Comparison of ENCODE assay signal across 7 cellular contexts in genomic region chr1:56644941-56645662, GRCh38. TPM values are rescaled to one million over a fixed set of nuclear protein-coding genes. Genes with fewer than 3 reads are reported as not detected.
DNase-seq lines count a peak whose midpoint lies in the region; ATAC-seq and TF ChIP-seq lines count a peak whose summit lies in the region.

Gene PRKAA2, plus strand, starts transcription at chr1:56645314. Its CDS starts 74 bp downstream, at chr1:56645388.

- H3K27ac Mint-ChIP-seq in WTC11: peak within 1 kb of the TSS; percentile 13
- H3K27ac Mint-ChIP-seq in nephron: peak within 1 kb of the TSS; percentile 79 to 91 (median 87)

- POLR2A ChIA-PET in WTC11 (lab: Charles Lee): interaction anchor here (0.6 kb wide), 1 partner anchor 192 kb away, joined by 6 read pairs; no protein-coding TSS in a partner anchor

- H3K4me3 Mint-ChIP-seq in WTC11 (peak within 1 kb of the TSS; percentile 88), nephron (peak within 1 kb of the TSS; percentile 92 to 95 (median 92))

- H3K9me3 Mint-ChIP-seq in WTC11 (no peaks in the 10 kb centered on the region), nephron (no peaks in the 10 kb centered on the region)

- peak within 1 kb of the TSS; percentile 3; the same call in 1 of the 2 replicates for H3K4me3 ChIP-seq in GM06990 (replicated peaks; ENCODE audit: low read depth, low read length)

- peaks cover 23% of the 10 kb centered on the region for H3K4me1 Mint-ChIP-seq in WTC11
- peaks cover 24% of the 10 kb centered on the region for H3K4me1 Mint-ChIP-seq in nephron

- no peaks in the 10 kb centered on the region for H3K36me3 Mint-ChIP-seq in WTC11
- no peaks in the 10 kb centered on the region for H3K36me3 Mint-ChIP-seq in nephron (ENCODE audit: low read depth)

- no peaks in the 10 kb centered on the region for H3K4me1 ChIP-seq in foreskin keratinocyte

- CTCF ChIA-PET in WTC11 (lab: Charles Lee): interaction anchor here (0.5 to 1.1 kb wide), 3 partner anchors 176 to 472 kb away, joined by 3 to 5 read pairs (median 3); no protein-coding TSS in a partner anchor

- DNase-seq in GM06990 (ENCODE audit: extremely low read depth, insufficient read length) (peak; percentile 8), HT1080 (ENCODE audit: low read depth) (peak; percentile 16), WTC11 (ENCODE audit: low spot score) (peak; percentile 66), foreskin keratinocyte (no peak)

- H3K27me3 Mint-ChIP-seq in WTC11 (ENCODE audit: low read depth) (peaks cover 42% of the 10 kb centered on the region), nephron (ENCODE audit: low read depth) (peaks cover 15% of the 10 kb centered on the region)

- H3K27me3 ChIP-seq in GM06990 (replicated peaks; ENCODE audit: control insufficient read depth, insufficient read depth, low read length) (peaks cover 3% of the 10 kb centered on the region; the same call in 1 of the 2 replicates), foreskin keratinocyte (peaks cover 40% of the 10 kb centered on the region)

- no peak for TF ChIP-seq CTCF in GM06990 (IDR thresholded peaks at IDR 0.05; ENCODE audit: insufficient read depth, low read length, poor library complexity, severe bottlenecking)
- TF ChIP-seq CTCF in WTC11 (IDR thresholded peaks at IDR 0.05): no peak
- no peak for TF ChIP-seq CTCF in foreskin keratinocyte (conservative IDR thresholded peaks at IDR 0.05)
- no peak for TF ChIP-seq CTCF in nephron (IDR thresholded peaks at IDR 0.05; ENCODE audit: unreplicated experiment in 3 of 3)

- no peak within 1 kb of the TSS for H3K27ac ChIP-seq in foreskin keratinocyte

- ATAC-seq in WTC11 (peak; percentile 85), foreskin keratinocyte (peak; percentile 79), GM21619 (IDR thresholded peaks at IDR 0.05; ENCODE audit: unreplicated experiment) (no peak), GM19452 (IDR thresholded peaks at IDR 0.05; ENCODE audit: unreplicated experiment) (no peak)

- H3K36me3 ChIP-seq in GM06990 (ENCODE audit: control insufficient read depth, insufficient read depth, low read length): no peaks in the 10 kb centered on the region

TF ChIP-seq in WTC11, 78 proteins besides CTCF, POLR2A, EP300 and RAD21:
- 0 out of 2 replicates have a peak, but pooled peaks have one; percentile 97 for TF ChIP-seq KAT7 (CRISPR knock-in tag; IDR thresholded peaks at IDR 0.05; ENCODE audit: borderline replicate concordance)
- TF ChIP-seq SP1 (CRISPR knock-in tag; conservative IDR thresholded peaks at IDR 0.05): peak; percentile 66
- TF ChIP-seq RELA (CRISPR knock-in tag; IDR thresholded peaks at IDR 0.05; ENCODE audit: borderline replicate concordance): peak; percentile 10; the same call in 1 of the 2 replicates
- TF ChIP-seq MAX (CRISPR knock-in tag; IDR thresholded peaks at IDR 0.05): peak; percentile 79
- no peak for TF ChIP-seq CDX4 (CRISPR knock-in tag; IDR thresholded peaks at IDR 0.05; ENCODE audit: borderline replicate concordance)
- TF ChIP-seq FOXP1 (CRISPR knock-in tag; IDR thresholded peaks at IDR 0.05; ENCODE audit: borderline replicate concordance): peak; percentile 66; the same call in 1 of the 2 replicates
- peak; percentile 15; the same call in 1 of the 2 replicates for TF ChIP-seq GABPB1 (CRISPR knock-in tag; IDR thresholded peaks at IDR 0.05)
- TF ChIP-seq SMAD3 (CRISPR knock-in tag; IDR thresholded peaks at IDR 0.05; ENCODE audit: borderline replicate concordance): peak; percentile 53; the same call in 1 of the 2 replicates
- TF ChIP-seq TEAD1 (CRISPR knock-in tag; IDR thresholded peaks at IDR 0.05): peak; percentile 34; the same call in 1 of the 2 replicates
- peak; percentile 27; the same call in 1 of the 2 replicates for TF ChIP-seq ZNF423 (CRISPR knock-in tag; IDR thresholded peaks at IDR 0.05)
- TF ChIP-seq CREM (CRISPR knock-in tag; IDR thresholded peaks at IDR 0.05): peak; percentile 75
- no peak for TF ChIP-seq PRRX2 (CRISPR knock-in tag; IDR thresholded peaks at IDR 0.05)
- TF ChIP-seq, protein P1, sequence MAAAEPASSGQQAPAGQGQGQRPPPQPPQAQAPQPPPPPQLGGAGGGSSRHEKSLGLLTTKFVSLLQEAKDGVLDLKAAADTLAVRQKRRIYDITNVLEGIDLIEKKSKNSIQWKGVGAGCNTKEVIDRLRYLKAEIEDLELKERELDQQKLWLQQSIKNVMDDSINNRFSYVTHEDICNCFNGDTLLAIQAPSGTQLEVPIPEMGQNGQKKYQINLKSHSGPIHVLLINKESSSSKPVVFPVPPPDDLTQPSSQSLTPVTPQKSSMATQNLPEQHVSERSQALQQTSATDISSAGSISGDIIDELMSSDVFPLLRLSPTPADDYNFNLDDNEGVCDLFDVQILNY (CRISPR knock-in tag; IDR thresholded peaks at IDR 0.05): 0 out of 2 replicates have a peak, but pooled peaks have one; percentile 40
- no peak for TF ChIP-seq ETV6 (CRISPR knock-in tag; IDR thresholded peaks at IDR 0.05)
- no peak for TF ChIP-seq MLX (CRISPR knock-in tag; IDR thresholded peaks at IDR 0.05)
- peak; percentile 51; the same call in 1 of the 2 replicates for TF ChIP-seq HMGXB4 (CRISPR knock-in tag; IDR thresholded peaks at IDR 0.05)
- no peak for TF ChIP-seq NR2C2 (CRISPR knock-in tag; IDR thresholded peaks at IDR 0.05)
- 0 out of 2 replicates have a peak, but pooled peaks have one; percentile 26 for TF ChIP-seq FOXK1 (CRISPR knock-in tag; IDR thresholded peaks at IDR 0.05)
- peak; percentile 64; the same call in 1 of the 2 replicates for TF ChIP-seq ZNF232 (CRISPR knock-in tag; IDR thresholded peaks at IDR 0.05)
- TF ChIP-seq, protein P2, sequence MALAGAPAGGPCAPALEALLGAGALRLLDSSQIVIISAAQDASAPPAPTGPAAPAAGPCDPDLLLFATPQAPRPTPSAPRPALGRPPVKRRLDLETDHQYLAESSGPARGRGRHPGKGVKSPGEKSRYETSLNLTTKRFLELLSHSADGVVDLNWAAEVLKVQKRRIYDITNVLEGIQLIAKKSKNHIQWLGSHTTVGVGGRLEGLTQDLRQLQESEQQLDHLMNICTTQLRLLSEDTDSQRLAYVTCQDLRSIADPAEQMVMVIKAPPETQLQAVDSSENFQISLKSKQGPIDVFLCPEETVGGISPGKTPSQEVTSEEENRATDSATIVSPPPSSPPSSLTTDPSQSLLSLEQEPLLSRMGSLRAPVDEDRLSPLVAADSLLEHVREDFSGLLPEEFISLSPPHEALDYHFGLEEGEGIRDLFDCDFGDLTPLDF (CRISPR knock-in tag; IDR thresholded peaks at IDR 0.05): 0 out of 2 replicates have a peak, but pooled peaks have one; percentile 44

RNA-seq across cellular contexts. Expression of gene PRKAA2, which starts in this region (rescaled TPM):
- 2.2 and 2.4 TPM in 2 replicates for total RNA-seq in HT1080 (2014; rRNA removed; shearing (Covaris generic))
- polyA plus RNA-seq in HT1080 (2015; cell fraction: cytosol; rRNA removed): 2.2 and 2.8 TPM in 2 replicates
- 4.2 TPM in 2 replicates for polyA plus RNA-seq in HT1080 (2015; cell fraction: nucleus; rRNA removed)
- 4.8 to 8.1 TPM (median 8.1 TPM) in 3 replicates for total RNA-seq in WTC11 (2021)
- 0.18 and 0.20 TPM in 2 replicates for total RNA-seq in foreskin keratinocyte
- polyA plus RNA-seq in foreskin keratinocyte: 0.02 and 0.03 TPM in 2 replicates

Comparison
In these comparisons a context has a peak if more than half of its experiments do, and no peak if none do; other contexts are left out.
1. Peak in ATAC-seq in foreskin keratinocyte; RNA of the gene not detected or under 1 TPM.
2. DNase-seq: peak in GM06990 (single experiment), HT1080 (single experiment) and WTC11 (single experiment); none in foreskin keratinocyte (0 of 2).